In genomic region chr22:49046546-49047305, GRCh38 we compare ENCODE assay signal across 9 cellular contexts.
DNase-seq lines count a peak whose midpoint lies in the region; ATAC-seq and TF ChIP-seq lines count a peak whose summit lies in the region.
"Had no signal": no experiment of that assay in that cellular context is flagged by ENCODE, and none has a peak within 500 bp of the region (broad histone marks: within the 10 kb centered on the region; RNA-seq: fewer than 3 reads in every experiment).

No MANE protein-coding gene starts in this region.

- no peak overlapping the region for H3K9ac ChIP-seq in DND-41 (ENCODE audit: low read depth, low read length)

- TF ChIP-seq CTCF in DND-41 (IDR thresholded peaks at IDR 0.05; ENCODE audit: borderline replicate concordance, extremely low read depth, low read length, poor library complexity, severe bottlenecking) = peak; percentile 72

- peaks cover 4% of the 10 kb centered on the region for H3K27me3 ChIP-seq in DND-41 (ENCODE audit: insufficient read depth, low read length, poor library complexity)

- DNase-seq in DND-41 = peak; percentile 54
- peak; percentile 0 for DNase-seq in MV-4-11 (lab: John Stamatoyannopoulos, UW)
- DNase-seq in UCSD-AML1 (lab: John Stamatoyannopoulos, UW; ENCODE audit: unreplicated experiment) = peak; percentile 34
- peak; percentile 62 for DNase-seq in left cardiac atrium
- DNase-seq in stimulated activated CD4-positive, alpha-beta T cell treated with anti-CD3 and anti-CD28 coated beads, Interleukin-4, amount 100 ng/mL, for 24 hours = peak; percentile 22

- H3K36me3 ChIP-seq in DND-41 (ENCODE audit: insufficient read depth, low read length) = no peaks in the 10 kb centered on the region
- H3K36me3 ChIP-seq: breast epithelium had no signal

- no peaks in the 10 kb centered on the region for H3K79me2 ChIP-seq in DND-41 (ENCODE audit: insufficient read depth, low read length)

- ATAC-seq in DND-41 (ENCODE audit: insufficient read depth, low read depth) = peak; percentile 72
- ATAC-seq in left cardiac atrium = peak; percentile 73 to 88
- ATAC-seq in HG03457 (IDR thresholded peaks at IDR 0.05; ENCODE audit: unreplicated experiment) = no peak
- no peak for ATAC-seq in HG02970 (IDR thresholded peaks at IDR 0.05; ENCODE audit: low FRiP score, unreplicated experiment)
- ATAC-seq in GM21737 (IDR thresholded peaks at IDR 0.05; ENCODE audit: unreplicated experiment) = no peak

- no peak overlapping the region for H3K27ac ChIP-seq in DND-41 (ENCODE audit: low read length)
- H3K27ac ChIP-seq: breast epithelium had no signal

- H3K4me1 ChIP-seq in DND-41 (ENCODE audit: insufficient read depth, low read length) = no peaks in the 10 kb centered on the region
- H3K4me1 ChIP-seq: breast epithelium had no signal

- no peaks in the 10 kb centered on the region for H3K9me3 ChIP-seq in DND-41 (ENCODE audit: insufficient read depth, low read length, severe bottlenecking)
- H3K9me3 ChIP-seq: breast epithelium had no signal

- 0 out of 2 replicates have a peak, but pooled peaks cover 10% of the 10 kb centered on the region for H4K20me1 ChIP-seq in DND-41 (ENCODE audit: insufficient read depth, low read length)

- intact Hi-C loops in left cardiac atrium (cut with DNase I) = loop anchor here (2.0 kb wide), 1 partner anchor 258 kb away; no protein-coding TSS in a partner anchor

- no peak overlapping the region for H3K4me2 ChIP-seq in DND-41 (ENCODE audit: insufficient read depth, low read length)

- no peak overlapping the region for H3K4me3 ChIP-seq in DND-41 (ENCODE audit: low read depth in 1 of 2, low read length in 2 of 2)
- H3K4me3 ChIP-seq: breast epithelium had no signal

- no peak overlapping the region for H2AFZ ChIP-seq in DND-41 (ENCODE audit: low read depth, low read length)

Comparison
In these comparisons a context has a peak if more than half of its experiments do, and no peak if none do; other contexts are left out.
1. ATAC-seq: peak in DND-41 (single experiment) and left cardiac atrium (2 of 2); none in HG03457 (single experiment), HG02970 (single experiment) and GM21737 (single experiment).
2. DNase-seq: peak in every context shown above with its lines; median percentile 62 in left cardiac atrium; 54 in DND-41; 34 in UCSD-AML1; 22 in stimulated activated CD4-positive, alpha-beta T cell treated with anti-CD3 and anti-CD28 coated beads, Interleukin-4, amount 100 ng/mL, for 24 hours; 0 in MV-4-11.